In genomic region chr1:14570514-14570913, GRCh38 we compare ENCODE assay signal across 20 cellular contexts.
"Had no signal": no experiment of that assay in that cellular context is flagged by ENCODE, and none has a peak within 500 bp of the region (broad histone marks: within the 10 kb centered on the region; RNA-seq: fewer than 3 reads in every experiment).

No MANE protein-coding gene starts in this region.

- H3K4me1 Mint-ChIP-seq: naive B cell, T-helper 17 cell had no signal

- H3K9me3 ChIP-seq: pancreas, sigmoid colon, upper lobe of right lung had no signal

- H3K27ac Mint-ChIP-seq: activated CD8-positive, alpha-beta T cell treated with anti-CD3 and anti-CD28 coated beads for 36 hours; activated naive CD8-positive, alpha-beta T cell; brain; naive B cell; T-helper 17 cell had no signal

- FAIRE-seq: kidney, pancreas had no signal

- DNase-seq: activated CD4-positive, alpha-beta T cell treated with anti-CD3 and anti-CD28 coated beads for 4 hours; activated CD8-positive, alpha-beta T cell treated with anti-CD3 and anti-CD28 coated beads for 36 hours; activated gamma-delta T cell; activated T-cell treated with anti-CD3 and anti-CD28 coated beads, Interleukin-2, amount 50 U/mL, for 4 hours; amniotic stem cell; cortex of kidney; effector CD4-positive, alpha-beta T cell; hippocampal formation; kidney; left lung; naive B cell; pancreas; sigmoid colon; stimulated activated CD4-positive, alpha-beta T cell treated with anti-CD3 and anti-CD28 coated beads, Interleukin-1b, Interleukin-23, amount 100 ng/mL, for 48 hours; stomach; T-helper 17 cell; upper lobe of right lung had no signal

- H3K4me1 ChIP-seq: left lung, pancreas, sigmoid colon, stomach, upper lobe of right lung had no signal

- H3K4me3 Mint-ChIP-seq: activated CD8-positive, alpha-beta T cell treated with anti-CD3 and anti-CD28 coated beads for 36 hours; activated naive CD8-positive, alpha-beta T cell; activated T-cell treated with anti-CD3 and anti-CD28 coated beads, Interleukin-2, amount 50 U/mL, for 4 hours; brain; naive B cell; T-helper 17 cell had no signal

- ATAC-seq: activated CD8-positive, alpha-beta T cell treated with anti-CD3 and anti-CD28 coated beads for 36 hours; activated T-cell treated with anti-CD3 and anti-CD28 coated beads, Interleukin-2, amount 50 U/mL, for 4 hours; left lung; pancreas; T-helper 17 cell; upper lobe of right lung had no signal

- H3K4me3 ChIP-seq: left lung, pancreas, sigmoid colon, stomach, thoracic aorta, upper lobe of right lung had no signal

- H3K36me3 Mint-ChIP-seq: activated naive CD8-positive, alpha-beta T cell had no signal

- H3K27me3 Mint-ChIP-seq: T-helper 17 cell had no signal

- H3K27ac ChIP-seq: left lung, pancreas, sigmoid colon, stomach, thoracic aorta, upper lobe of right lung had no signal
